In genomic region chr11:70304208-70304603, GRCh38 we compare ENCODE assay signal across 3 cellular contexts.
TF ChIP-seq lines count a peak whose summit lies in the region.

No MANE protein-coding gene starts in this region.

TF ChIP-seq in HepG2, 621 proteins besides CTCF, POLR2A, EP300 and RAD21 (continued from another document):
- TF ChIP-seq ZNF121 (CRISPR knock-in tag; IDR thresholded peaks at IDR 0.05), result peak; percentile 91

TF ChIP-seq in HEK293, 187 proteins besides CTCF, POLR2A, EP300 and RAD21 (continued from another document):
- no peak for TF ChIP-seq RBAK (tag by site-specific recombination; IDR thresholded peaks at IDR 0.05)

TF ChIP-seq in WTC11, 78 proteins besides CTCF, POLR2A, EP300 and RAD21 (continued from another document):
- TF ChIP-seq ZNF671 (CRISPR knock-in tag; IDR thresholded peaks at IDR 0.05), result no peak
